ENCODE assay signal across 17 cellular contexts in the genomic region with DNA sequence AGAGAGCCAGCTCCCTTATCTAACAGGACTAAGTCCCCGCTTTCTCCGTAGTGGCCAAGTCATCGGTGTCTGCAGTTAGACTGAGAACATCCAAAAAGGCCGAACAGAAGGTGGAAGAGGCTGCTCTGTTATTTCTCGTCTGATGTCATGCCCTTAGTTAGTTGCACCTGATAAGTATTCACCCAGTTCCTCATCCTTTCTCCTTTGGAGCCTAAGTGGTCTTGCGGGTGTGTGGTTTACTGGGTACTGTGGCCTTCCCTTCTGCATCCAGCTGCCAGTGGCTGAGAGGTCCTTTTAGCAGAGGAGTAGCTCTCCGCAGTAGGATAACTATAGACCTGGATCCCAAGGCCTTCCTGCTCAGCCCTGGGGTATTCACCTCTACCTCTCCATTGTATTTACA.
A peak's percentile ranks its signal among the peaks of the same experiment; 100 is the strongest.
DNase-seq lines count a peak whose midpoint lies in the region; ATAC-seq and FAIRE-seq lines count a peak whose summit lies in the region.
"Had no signal": no experiment of that assay in that cellular context is flagged by ENCODE, and none has a peak within 500 bp of the region (broad histone marks: within the 10 kb centered on the region; RNA-seq: fewer than 3 reads in every experiment).

No MANE protein-coding gene starts in this region.

- H3K9me3 Mint-ChIP-seq in CD4-positive, CD25-positive, alpha-beta regulatory T cell = peaks cover 0 to 15% (median 7%) of the 10 kb centered on the region in 7 donors
- H3K9me3 Mint-ChIP-seq in activated T-helper 17 cell treated with anti-CD3 and anti-CD28 coated beads, Interleukin-2, amount 50 U/mL, for 72 hours = no peaks in the 10 kb centered on the region

- peak overlapping the region in 2 of 3 donors; percentile 1 to 57 for H3K27ac Mint-ChIP-seq in CD4-positive, CD25-positive, alpha-beta regulatory T cell
- no peak overlapping the region for H3K27ac Mint-ChIP-seq in activated T-helper 17 cell treated with anti-CD3 and anti-CD28 coated beads, Interleukin-2, amount 50 U/mL, for 72 hours
- H3K27ac Mint-ChIP-seq: T-cell had no signal

- H3K4me1 ChIP-seq in CD4-positive, CD25-positive, alpha-beta regulatory T cell (ENCODE audit: control insufficient read depth, insufficient read depth, low read length, poor library complexity, severe bottlenecking) = peaks cover 10% of the 10 kb centered on the region

- H3K9me3 ChIP-seq in CD4-positive, CD25-positive, alpha-beta regulatory T cell (ENCODE audit: control insufficient read depth in 2 of 2, low read length in 2 of 2) = peaks cover 11 to 12% of the 10 kb centered on the region in 2 experiments
- H3K9me3 ChIP-seq: SK-N-SH had no signal

- no peak overlapping the region for H3K4me3 ChIP-seq in CD4-positive, CD25-positive, alpha-beta regulatory T cell (ENCODE audit: low read depth, low read length)

- H3K27ac ChIP-seq in CD4-positive, CD25-positive, alpha-beta regulatory T cell (ENCODE audit: insufficient read depth, low read length, poor library complexity, severe bottlenecking) = no peak overlapping the region

- H3K4me3 Mint-ChIP-seq in CD4-positive, CD25-positive, alpha-beta regulatory T cell = no peak overlapping the region
- peak overlapping the region; percentile 63 for H3K4me3 Mint-ChIP-seq in activated T-helper 17 cell treated with anti-CD3 and anti-CD28 coated beads, Interleukin-2, amount 50 U/mL, for 72 hours

- DNase-seq in CD4-positive, CD25-positive, alpha-beta regulatory T cell = no peak
- no peak for DNase-seq in GM18507 (ENCODE audit: extremely low spot score, insufficient read length, low read depth)
- DNase-seq in MV-4-11 (lab: John Stamatoyannopoulos, UW) = peak; percentile 61
- no peak for DNase-seq in iPS-NIHi7 (ENCODE audit: extremely low spot score)
- DNase-seq in stimulated activated CD4-positive, alpha-beta T cell treated with anti-CD3 and anti-CD28 coated beads, Interleukin-4, amount 100 ng/mL, for 4 hours = no peak
- DNase-seq: DMS79 treated with DMSO at 0.1 percent for 48 hours, NCI-H2029, NCI-H510A treated with DMSO at 0.1 percent for 48 hours, Right ventricle myocardium superior, SK-N-SH, T-cell, T1000 had no signal

- H3K4me1 Mint-ChIP-seq in CD4-positive, CD25-positive, alpha-beta regulatory T cell = peaks cover 4 to 21% (median 16%) of the 10 kb centered on the region in 4 donors
- H3K4me1 Mint-ChIP-seq in activated T-helper 17 cell treated with anti-CD3 and anti-CD28 coated beads, Interleukin-2, amount 50 U/mL, for 72 hours = peaks cover 25% of the 10 kb centered on the region

- peaks cover 5% of the 10 kb centered on the region for H3K36me3 Mint-ChIP-seq in CD4-positive, CD25-positive, alpha-beta regulatory T cell
- no peaks in the 10 kb centered on the region for H3K36me3 Mint-ChIP-seq in activated T-helper 17 cell treated with anti-CD3 and anti-CD28 coated beads, Interleukin-2, amount 50 U/mL, for 72 hours (ENCODE audit: low read depth)

- peaks cover 24% of the 10 kb centered on the region for H3K27me3 Mint-ChIP-seq in CD4-positive, CD25-positive, alpha-beta regulatory T cell
- H3K27me3 Mint-ChIP-seq in activated T-helper 17 cell treated with anti-CD3 and anti-CD28 coated beads, Interleukin-2, amount 50 U/mL, for 72 hours = peaks cover 12% of the 10 kb centered on the region
- H3K27me3 Mint-ChIP-seq: T-cell had no signal

- H3K27me3 ChIP-seq in CD4-positive, CD25-positive, alpha-beta regulatory T cell (ENCODE audit: control insufficient read depth, insufficient read depth, low read length) = peaks cover 4% of the 10 kb centered on the region

- no peak for ATAC-seq in CD4-positive, CD25-positive, alpha-beta regulatory T cell (ENCODE audit: low read depth in 2 of 2)
- no peak for ATAC-seq in activated T-helper 17 cell treated with anti-CD3 and anti-CD28 coated beads, Interleukin-2, amount 50 U/mL, for 72 hours (replicated peaks)
- no peak for ATAC-seq in HG03354 (IDR thresholded peaks at IDR 0.05; ENCODE audit: poor library complexity, severe bottlenecking, unreplicated experiment)
- ATAC-seq: T-cell had no signal

- peak; percentile 46 for FAIRE-seq in GM18507 (lab: Jason Lieb, UNC)
- FAIRE-seq: G401.6, HTR-8/SVneo, RCC 7860 had no signal

- H3K36me3 ChIP-seq in CD4-positive, CD25-positive, alpha-beta regulatory T cell (ENCODE audit: control insufficient read depth, insufficient read depth, low read length) = no peaks in the 10 kb centered on the region
